In genomic region chr17:40557531-40558299, GRCh38 we compare ENCODE assay signal across 10 cellular contexts. TPM values are rescaled to one million over a fixed set of nuclear protein-coding genes. Genes with fewer than 3 reads are reported as not detected.
DNase-seq lines count a peak whose midpoint lies in the region; ATAC-seq and TF ChIP-seq lines count a peak whose summit lies in the region.
"Had no signal": no experiment of that assay in that cellular context is flagged by ENCODE, and none has a peak within 500 bp of the region (broad histone marks: within the 10 kb centered on the region; RNA-seq: fewer than 3 reads in every experiment).

No MANE protein-coding gene starts in this region.

- H3K27ac ChIP-seq in dorsolateral prefrontal cortex = peak overlapping the region in 56 of 59 donors; percentile 13 to 93 (median 64)

- H3K4me3 ChIP-seq in dorsolateral prefrontal cortex (no peak overlapping the region), foreskin fibroblast (ENCODE audit: low read depth in 1 of 2, low read length in 2 of 2) (no peak overlapping the region)

- H3K27ac Mint-ChIP-seq in natural killer cell = no peak overlapping the region
- H3K27ac Mint-ChIP-seq in natural killer cell treated with Interleukin-12 subunit alpha and Interleukin-12 subunit beta and Interleukin-15 and Interleukin-18, amount 100 ng/mL, for 72 hours = peak overlapping the region in 1 of 2 donors; percentile 45
- H3K27ac Mint-ChIP-seq in naive thymus-derived CD8-positive, alpha-beta T cell = peak overlapping the region; percentile 92 to 100 (median 99)

- H3K36me3 Mint-ChIP-seq in natural killer cell = no peaks in the 10 kb centered on the region
- H3K36me3 Mint-ChIP-seq in natural killer cell treated with Interleukin-12 subunit alpha and Interleukin-12 subunit beta and Interleukin-15 and Interleukin-18, amount 100 ng/mL, for 72 hours = peaks cover 2% of the 10 kb centered on the region
- H3K36me3 Mint-ChIP-seq in naive thymus-derived CD8-positive, alpha-beta T cell = peaks cover 33 to 99% (median 67%) of the 10 kb centered on the region in 3 donors

- H3K27me3 Mint-ChIP-seq in natural killer cell (ENCODE audit: low read depth in 2 of 2) = peaks cover 5 to 16% of the 10 kb centered on the region in 2 donors
- H3K27me3 Mint-ChIP-seq in natural killer cell treated with Interleukin-12 subunit alpha and Interleukin-12 subunit beta and Interleukin-15 and Interleukin-18, amount 100 ng/mL, for 72 hours = peaks cover 2 to 8% of the 10 kb centered on the region in 2 donors
- H3K27me3 Mint-ChIP-seq in naive thymus-derived CD8-positive, alpha-beta T cell = no peaks in the 10 kb centered on the region

- TF ChIP-seq CTCF in natural killer cell (IDR thresholded peaks at IDR 0.05) (no peak), dorsolateral prefrontal cortex (IDR thresholded peaks at IDR 0.05 in 54 of 56, conservative IDR thresholded peaks at IDR 0.05 in 2 of 56; ENCODE audit: low read depth in 1 of 56, partially characterized antibody in 56 of 56) (no peak), foreskin fibroblast (IDR thresholded peaks at IDR 0.05; ENCODE audit: low read depth, low read length) (no peak)

- ATAC-seq in natural killer cell (no peak), left colon (no peak)
- ATAC-seq in natural killer cell treated with Interleukin-12 subunit alpha and Interleukin-12 subunit beta and Interleukin-15 and Interleukin-18, amount 100 ng/mL, for 72 hours = no peak
- no peak for ATAC-seq in naive thymus-derived CD8-positive, alpha-beta T cell

- peak; percentile 13 for DNase-seq in natural killer cell
- no peak for DNase-seq in natural killer cell treated with Interleukin-12 subunit alpha and Interleukin-12 subunit beta and Interleukin-15 and Interleukin-18, amount 100 ng/mL, for 72 hours (ENCODE audit: low spot score)
- DNase-seq in dorsolateral prefrontal cortex = peak in 3 of 10 donors; percentile 1 to 23 (median 4)
- peak in 3 of 10 donors; percentile 19 to 61 (median 33) for DNase-seq in naive thymus-derived CD8-positive, alpha-beta T cell
- no peak for DNase-seq in NCI-H1694 treated with DMSO at 0.1 percent for 48 hours (lab: John Stamatoyannopoulos, UW)
- no peak for DNase-seq in foreskin fibroblast
- DNase-seq in stimulated activated CD4-positive, alpha-beta T cell treated with anti-CD3 and anti-CD28 coated beads, Interleukin-12 subunit alpha, Interleukin-12 subunit beta, amount 100 ng/mL, for 4 hours = no peak
- DNase-seq in left colon = no peak
- DNase-seq: cerebellar nuclear complex had no signal

- no peaks in the 10 kb centered on the region for H3K9me3 Mint-ChIP-seq in natural killer cell
- no peaks in the 10 kb centered on the region for H3K9me3 Mint-ChIP-seq in natural killer cell treated with Interleukin-12 subunit alpha and Interleukin-12 subunit beta and Interleukin-15 and Interleukin-18, amount 100 ng/mL, for 72 hours
- H3K9me3 Mint-ChIP-seq in naive thymus-derived CD8-positive, alpha-beta T cell = peaks cover 0 to 3% (median 0%) of the 10 kb centered on the region in 9 donors

- POLR2A ChIA-PET in naive thymus-derived CD8-positive, alpha-beta T cell (lab: Charles Lee) = interaction anchor here (1.4 to 37.3 kb wide), 10 partner anchors 1 to 140 kb away, joined by 3 to 2269 read pairs (median 102); partner anchors contain the start of genes CCR7, SMARCE1 and TOP2A

- intact Hi-C loops in natural killer cell (cut with micrococcal nuclease) = no loop called here
- intact Hi-C loops in dorsolateral prefrontal cortex (cut with DNase I) = loop anchor here (2.0 to 5.0 kb wide), 3 partner anchors 21 to 140 kb away; partner anchors contain the start of gene TOP2A (in 1 of the 2)
- intact Hi-C loops in left colon (cut with DNase I, micrococcal nuclease) = no loop called here

- H3K4me3 Mint-ChIP-seq in natural killer cell = no peak overlapping the region
- H3K4me3 Mint-ChIP-seq in natural killer cell treated with Interleukin-12 subunit alpha and Interleukin-12 subunit beta and Interleukin-15 and Interleukin-18, amount 100 ng/mL, for 72 hours = no peak overlapping the region
- H3K4me3 Mint-ChIP-seq in naive thymus-derived CD8-positive, alpha-beta T cell = peak overlapping the region; percentile 75 to 100 (median 97)

- H3K4me1 Mint-ChIP-seq in natural killer cell = peaks cover 34 to 53% of the 10 kb centered on the region in 2 donors
- H3K4me1 Mint-ChIP-seq in natural killer cell treated with Interleukin-12 subunit alpha and Interleukin-12 subunit beta and Interleukin-15 and Interleukin-18, amount 100 ng/mL, for 72 hours (ENCODE audit: low read depth in 2 of 2) = peaks cover 53 to 54% of the 10 kb centered on the region in 2 donors
- peaks cover 61 to 98% (median 90%) of the 10 kb centered on the region in 4 donors for H3K4me1 Mint-ChIP-seq in naive thymus-derived CD8-positive, alpha-beta T cell

- no peaks in the 10 kb centered on the region for H3K27me3 ChIP-seq in dorsolateral prefrontal cortex

RNA-seq across cellular contexts. Expression of gene CCR7, which starts 7.6 kb away (rescaled TPM):
- total RNA-seq in natural killer cell (1 to 10 TPM; 3.2 to 8.0 (median 6.6) TPM), dorsolateral prefrontal cortex (under 1 TPM in 4 of 120 experiments, not detected in 116; 0.25 to 0.49 (median 0.30) TPM), left colon (under 1 TPM; 0.31 to 0.95 TPM)
- 10 to 100 TPM; 65.7 to 71.1 TPM for total RNA-seq in natural killer cell treated with Interleukin-12 subunit alpha and Interleukin-12 subunit beta and Interleukin-15 and Interleukin-18, amount 100 ng/mL, for 72 hours
- 100 to 1,000 TPM; 571 to 574 TPM for total RNA-seq in naive thymus-derived CD8-positive, alpha-beta T cell
- 1,000 to 10,000 TPM in 2 of 3 donors, 100 to 1,000 TPM in 1; 897 to 2,008 (median 1,531) TPM for polyA plus RNA-seq in naive thymus-derived CD8-positive, alpha-beta T cell

RNA-seq across cellular contexts. Expression of gene TNS4, which starts 56.3 kb away (rescaled TPM):
- total RNA-seq in natural killer cell (1 to 10 TPM in 1 of 3 donors, under 1 TPM in 2; 0.65 to 1.8 (median 0.94) TPM), dorsolateral prefrontal cortex (not detected), left colon (10 to 100 TPM in 1 of 2 donors, 1 to 10 TPM in 1; 2.5 to 10.5 TPM)
- total RNA-seq in natural killer cell treated with Interleukin-12 subunit alpha and Interleukin-12 subunit beta and Interleukin-15 and Interleukin-18, amount 100 ng/mL, for 72 hours = 1 to 10 TPM in 1 of 2 donors, under 1 TPM in 1; 0.76 to 2.9 TPM
- not detected for total RNA-seq in naive thymus-derived CD8-positive, alpha-beta T cell
- polyA plus RNA-seq in naive thymus-derived CD8-positive, alpha-beta T cell = not detected
- polyA plus RNA-seq: liver had no signal

Comparison
In these comparisons a context has a peak if more than half of its experiments do, and no peak if none do; other contexts are left out.
1. H3K27ac Mint-ChIP-seq: peak in naive thymus-derived CD8-positive, alpha-beta T cell (10 of 10); none in natural killer cell (0 of 2).
2. H3K4me3 Mint-ChIP-seq: peak in naive thymus-derived CD8-positive, alpha-beta T cell (10 of 10); none in natural killer cell (single experiment) and natural killer cell treated with Interleukin-12 subunit alpha and Interleukin-12 subunit beta and Interleukin-15 and Interleukin-18, amount 100 ng/mL, for 72 hours (single experiment).
3. RNA of gene CCR7, which starts 7.6 kb away (total RNA-seq): 571 to 574 TPM in naive thymus-derived CD8-positive, alpha-beta T cell; 65.7 to 71.1 TPM in natural killer cell treated with Interleukin-12 subunit alpha and Interleukin-12 subunit beta and Interleukin-15 and Interleukin-18, amount 100 ng/mL, for 72 hours, 3.2 to 8.0 TPM in natural killer cell, 0.31 to 0.95 TPM in left colon and 0.25 to 0.49 TPM in dorsolateral prefrontal cortex; every median in the first group is over 4 times any median in the second.
4. intact Hi-C loops: an anchor here in dorsolateral prefrontal cortex (2.0 to 5.0 kb wide); none called in natural killer cell and left colon.